Comparison of ENCODE assay signal across 11 cellular contexts in the genomic region with DNA sequence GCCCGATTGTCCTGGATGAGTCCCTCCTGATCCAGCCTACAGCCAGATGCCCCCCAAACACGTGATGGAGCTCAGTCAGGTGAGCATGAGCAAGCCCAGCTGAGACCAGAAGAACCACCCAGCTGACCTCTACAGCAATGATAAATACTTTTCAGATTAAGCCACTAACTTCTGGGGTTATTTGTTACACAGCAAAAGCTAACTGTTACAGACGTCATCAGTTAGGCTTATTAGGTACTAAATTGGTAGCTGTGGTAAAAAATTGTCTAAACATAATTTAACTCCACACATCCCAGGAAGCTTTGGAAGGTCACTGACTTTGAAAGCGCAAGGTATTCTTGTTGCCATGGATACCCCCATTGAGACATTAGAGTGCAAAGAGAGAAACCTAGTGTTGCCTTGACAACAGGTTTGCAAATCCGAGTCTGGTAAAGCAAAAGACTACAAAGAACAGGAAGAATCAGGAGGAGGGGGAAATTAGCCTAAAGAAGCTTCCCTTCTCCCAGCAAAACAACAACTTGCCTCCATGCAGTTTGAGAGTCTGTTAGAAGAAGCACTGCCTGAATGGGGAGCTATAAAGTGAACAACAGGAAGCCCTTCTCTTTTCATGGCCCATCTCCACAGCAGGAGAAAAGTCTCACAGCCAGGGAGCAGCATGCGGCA. TPM values are rescaled to one million over a fixed set of nuclear protein-coding genes. Genes with fewer than 3 reads are reported as not detected.
DNase-seq lines count a peak whose midpoint lies in the region; ATAC-seq and TF ChIP-seq lines count a peak whose summit lies in the region.
"Had no signal": no experiment of that assay in that cellular context is flagged by ENCODE, and none has a peak within 500 bp of the region (broad histone marks: within the 10 kb centered on the region; RNA-seq: fewer than 3 reads in every experiment).

No MANE protein-coding gene starts in this region.

- H3K36me3 ChIP-seq in OCI-LY7 (ENCODE audit: insufficient read depth, low read length), result no peaks in the 10 kb centered on the region
- no peaks in the 10 kb centered on the region for H3K36me3 ChIP-seq in endodermal cell (ENCODE audit: control insufficient read depth, insufficient read depth, low read length)

- no peaks in the 10 kb centered on the region for H3K27me3 Mint-ChIP-seq in activated T-cell treated with anti-CD3 and anti-CD28 coated beads, Interleukin-2, amount 50 U/mL, for 72 hours (ENCODE audit: low read depth)
- peaks cover 5% of the 10 kb centered on the region for H3K27me3 Mint-ChIP-seq in endodermal cell (ENCODE audit: insufficient read depth)

- TF ChIP-seq CTCF in OCI-LY7 (conservative IDR thresholded peaks at IDR 0.05; ENCODE audit: low read length) (no peak), endodermal cell (conservative IDR thresholded peaks at IDR 0.05) (no peak)

- H3K4me1 Mint-ChIP-seq in activated T-cell treated with anti-CD3 and anti-CD28 coated beads, Interleukin-2, amount 50 U/mL, for 72 hours (ENCODE audit: low read depth), result peaks cover 65% of the 10 kb centered on the region
- peaks cover 23% of the 10 kb centered on the region for H3K4me1 Mint-ChIP-seq in endodermal cell
- H3K4me1 Mint-ChIP-seq in stimulated activated effector memory CD8-positive, alpha-beta T cell treated with anti-CD3 and anti-CD28 coated beads, Interleukin-12 subunit alpha, Interleukin-12 subunit beta, amount 100 ng/mL, for 72 hours, result peaks cover 67% of the 10 kb centered on the region

- no peaks in the 10 kb centered on the region for H3K27me3 ChIP-seq in endodermal cell (ENCODE audit: control insufficient read depth, insufficient read depth, low read length, poor library complexity, severe bottlenecking)

- intact Hi-C loops in OCI-LY7 (cut with micrococcal nuclease; ENCODE audit: unreplicated experiment), result loop anchor here (2.0 kb wide), 1 partner anchor 45 kb away; no protein-coding TSS in a partner anchor
- intact Hi-C loops in posterior cingulate gyrus (cut with DNase I), result no loop called here

- peak overlapping the region; percentile 86 for H2AFZ ChIP-seq in OCI-LY7 (ENCODE audit: low read length)

- DNase-seq in activated T-cell treated with anti-CD3 and anti-CD28 coated beads, Interleukin-2, amount 50 U/mL, for 72 hours, result no peak
- DNase-seq in activated T-cell treated with anti-CD3 and anti-CD28 coated beads for 4 hours (no peak), OCI-LY7 (ENCODE audit: low spot score) (peak; percentile 31), endodermal cell (peak; percentile 71), posterior cingulate gyrus (no peak), anterior cingulate cortex (lab: John Stamatoyannopoulos, UW) (no peak)
- DNase-seq in stimulated activated effector memory CD8-positive, alpha-beta T cell treated with anti-CD3 and anti-CD28 coated beads, Interleukin-12 subunit alpha, Interleukin-12 subunit beta, amount 100 ng/mL, for 72 hours (ENCODE audit: low spot score in 2 of 2), result no peak
- DNase-seq: GOT3, NCI-H1105 treated with DMSO at 0.1 percent for 48 hours had no signal

- no peak for ATAC-seq in activated T-cell treated with anti-CD3 and anti-CD28 coated beads, Interleukin-2, amount 50 U/mL, for 72 hours (replicated peaks in 1 of 2)
- ATAC-seq in stimulated activated effector memory CD8-positive, alpha-beta T cell treated with anti-CD3 and anti-CD28 coated beads, Interleukin-12 subunit alpha, Interleukin-12 subunit beta, amount 100 ng/mL, for 72 hours, result no peak
- ATAC-seq in GM19351 (IDR thresholded peaks at IDR 0.05; ENCODE audit: unreplicated experiment), result no peak

- 51 to 67% methylated on average over 4 to 6 of the region's 6 CpGs for WGBS in endodermal cell (ENCODE audit: insufficient coverage in 1 of 2, insufficient read length in 1 of 2), 2 experiments

- peak overlapping the region; percentile 67 for H3K4me3 ChIP-seq in OCI-LY7 (ENCODE audit: low read depth, low read length, poor library complexity, severe bottlenecking)
- no peak overlapping the region for H3K4me3 ChIP-seq in endodermal cell (ENCODE audit: low read length)

- H3K9ac ChIP-seq in endodermal cell (ENCODE audit: extremely low read depth, low read length, poor library complexity, severe bottlenecking), result no peak overlapping the region

- no TSS peak for BruUV-seq in OCI-LY7 (replicated peaks; lab: Mats Ljungman, UMichigan)

- H3K4me1 ChIP-seq in OCI-LY7 (ENCODE audit: insufficient read depth, low read length, poor library complexity, severe bottlenecking) (peaks cover 77% of the 10 kb centered on the region), endodermal cell (ENCODE audit: control insufficient read depth, insufficient read depth, low read length) (peaks cover 3% of the 10 kb centered on the region)

- peak overlapping the region; percentile 94 for H3K27ac Mint-ChIP-seq in activated T-cell treated with anti-CD3 and anti-CD28 coated beads, Interleukin-2, amount 50 U/mL, for 72 hours
- H3K27ac Mint-ChIP-seq in endodermal cell, result no peak overlapping the region
- peak overlapping the region; percentile 90 for H3K27ac Mint-ChIP-seq in stimulated activated effector memory CD8-positive, alpha-beta T cell treated with anti-CD3 and anti-CD28 coated beads, Interleukin-12 subunit alpha, Interleukin-12 subunit beta, amount 100 ng/mL, for 72 hours

- H3K9me3 ChIP-seq in OCI-LY7 (ENCODE audit: low read length), result peaks cover 9% of the 10 kb centered on the region; the same call in 1 of the 2 replicates
- peaks cover 6% of the 10 kb centered on the region for H3K9me3 ChIP-seq in endodermal cell (ENCODE audit: control insufficient read depth, low read length)

- peaks cover 4 to 6% of the 10 kb centered on the region in 2 donors for H3K36me3 Mint-ChIP-seq in activated T-cell treated with anti-CD3 and anti-CD28 coated beads, Interleukin-2, amount 50 U/mL, for 72 hours (ENCODE audit: insufficient read depth in 2 of 2)
- H3K36me3 Mint-ChIP-seq in endodermal cell (ENCODE audit: low read depth), result no peaks in the 10 kb centered on the region
- H3K36me3 Mint-ChIP-seq in stimulated activated effector memory CD8-positive, alpha-beta T cell treated with anti-CD3 and anti-CD28 coated beads, Interleukin-12 subunit alpha, Interleukin-12 subunit beta, amount 100 ng/mL, for 72 hours, result peaks cover 7% of the 10 kb centered on the region

- H3K4me2 ChIP-seq in OCI-LY7 (ENCODE audit: low read length), result peak overlapping the region; percentile 81

- H3K9me2 ChIP-seq in OCI-LY7 (ENCODE audit: insufficient read depth, low read length), result no peaks in the 10 kb centered on the region

- POLR2A ChIA-PET in OCI-LY7 (lab: Charles Lee), result interaction anchor here (0.6 to 6.1 kb wide), 4 partner anchors 10 to 259 kb away, joined by 3 to 49 read pairs (median 10); partner anchors contain the start of gene ZNF831

- H4K20me1 ChIP-seq in OCI-LY7 (ENCODE audit: insufficient read depth, low read length), result no peaks in the 10 kb centered on the region

- no peaks in the 10 kb centered on the region for H3K79me2 ChIP-seq in OCI-LY7 (ENCODE audit: insufficient read depth, low read depth, low read length)

- H3K9me3 Mint-ChIP-seq in activated T-cell treated with anti-CD3 and anti-CD28 coated beads, Interleukin-2, amount 50 U/mL, for 72 hours, result peaks cover 0 to 5% of the 10 kb centered on the region in 2 donors
- H3K9me3 Mint-ChIP-seq in endodermal cell, result peaks cover 14% of the 10 kb centered on the region
- H3K9me3 Mint-ChIP-seq in stimulated activated effector memory CD8-positive, alpha-beta T cell treated with anti-CD3 and anti-CD28 coated beads, Interleukin-12 subunit alpha, Interleukin-12 subunit beta, amount 100 ng/mL, for 72 hours, result no peaks in the 10 kb centered on the region

- CTCF ChIA-PET in OCI-LY7 (lab: Charles Lee; ENCODE audit: unreplicated experiment), result interaction anchor here (0.6 to 1.1 kb wide), 3 partner anchors 29 to 52 kb away, joined by 3 to 6 read pairs (median 3); partner anchors contain the start of gene ZNF831

- peak overlapping the region; percentile 84 to 85 for H3K4me3 Mint-ChIP-seq in activated T-cell treated with anti-CD3 and anti-CD28 coated beads, Interleukin-2, amount 50 U/mL, for 72 hours
- no peak overlapping the region for H3K4me3 Mint-ChIP-seq in endodermal cell
- H3K4me3 Mint-ChIP-seq in stimulated activated effector memory CD8-positive, alpha-beta T cell treated with anti-CD3 and anti-CD28 coated beads, Interleukin-12 subunit alpha, Interleukin-12 subunit beta, amount 100 ng/mL, for 72 hours, result peak overlapping the region; percentile 69

- H3K27ac ChIP-seq in OCI-LY7 (ENCODE audit: low read depth, low read length, poor library complexity, severe bottlenecking), result peak overlapping the region; percentile 84
- peak overlapping the region; percentile 54 for H3K27ac ChIP-seq in endodermal cell (ENCODE audit: low read depth, low read length)
- H3K27ac ChIP-seq: epithelial cell of prostate had no signal

RNA-seq across cellular contexts. Expression of gene ZNF831, which starts 41.8 kb away (rescaled TPM):
- total RNA-seq in activated T-cell treated with anti-CD3 and anti-CD28 coated beads, Interleukin-2, amount 50 U/mL, for 72 hours, result 1 to 10 TPM; 8.2 to 9.0 TPM
- total RNA-seq in OCI-LY7 (2014; rRNA removed; shearing (Covaris generic)), result 5.9 TPM in 2 replicates
- total RNA-seq in OCI-LY7 (2022), result 6.3 and 7.3 TPM in 2 replicates
- not detected for total RNA-seq in endodermal cell
- polyA plus RNA-seq in endodermal cell (2013, experiment 1 of 2), result not detected
- polyA plus RNA-seq in endodermal cell (2013, experiment 2 of 2), result not detected

Comparison
In these comparisons a context has a peak if more than half of its experiments do, and no peak if none do; other contexts are left out.
1. DNase-seq: peak in OCI-LY7 (single experiment) and endodermal cell (single experiment); none in activated T-cell treated with anti-CD3 and anti-CD28 coated beads, Interleukin-2, amount 50 U/mL, for 72 hours (0 of 2), activated T-cell treated with anti-CD3 and anti-CD28 coated beads for 4 hours (single experiment), stimulated activated effector memory CD8-positive, alpha-beta T cell treated with anti-CD3 and anti-CD28 coated beads, Interleukin-12 subunit alpha, Interleukin-12 subunit beta, amount 100 ng/mL, for 72 hours (0 of 2), posterior cingulate gyrus (0 of 10) and anterior cingulate cortex (0 of 58).
2. RNA of gene ZNF831, which starts 41.8 kb away (total RNA-seq): 8.2 to 9.0 TPM in activated T-cell treated with anti-CD3 and anti-CD28 coated beads, Interleukin-2, amount 50 U/mL, for 72 hours and 5.9 to 7.3 TPM in OCI-LY7; not detected in endodermal cell; every median in the first group is over 4 times any median in the second.